31 cellular contexts compared by ENCODE assay signal in the genomic region with DNA sequence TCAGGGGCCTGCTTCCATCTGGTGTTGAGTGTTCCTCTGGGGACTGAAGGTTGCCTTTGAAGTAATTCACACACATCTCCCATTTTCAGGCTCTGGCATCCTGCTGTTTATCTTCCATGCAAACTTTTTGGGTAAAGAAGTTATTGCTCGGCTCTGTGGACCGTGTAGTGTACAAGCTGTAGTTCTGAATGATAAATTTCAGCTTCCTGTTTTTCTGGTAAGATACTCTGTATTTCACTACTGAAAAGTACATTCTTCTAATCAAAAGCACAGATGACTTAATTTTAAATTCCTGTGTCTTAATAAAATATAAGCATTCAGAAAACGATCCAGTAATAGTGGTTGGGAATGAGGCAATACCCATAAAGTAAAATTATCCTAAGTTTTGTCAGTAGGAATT. TPM values are rescaled to one million over a fixed set of nuclear protein-coding genes. Genes with fewer than 3 reads are reported as not detected.
A peak's percentile ranks its signal among the peaks of the same experiment; 100 is the strongest.
DNase-seq lines count a peak whose midpoint lies in the region; ATAC-seq and TF ChIP-seq lines count a peak whose summit lies in the region.
"Had no signal": no experiment of that assay in that cellular context is flagged by ENCODE, and none has a peak within 500 bp of the region (broad histone marks: within the 10 kb centered on the region; RNA-seq: fewer than 3 reads in every experiment).

No MANE protein-coding gene starts in this region.

- no peak overlapping the region for H2AK5ac ChIP-seq in mesenchymal stem cell (ENCODE audit: low read length, severe bottlenecking)

- H3K14ac ChIP-seq in mesenchymal stem cell (ENCODE audit: low read length in 2 of 2) = no peak overlapping the region

- POLR2A ChIA-PET in CD4-positive, alpha-beta memory T cell (lab: Charles Lee; ENCODE audit: partially characterized antibody) = no interaction called here

- H3K27me3 ChIP-seq in mesenchymal stem cell (ENCODE audit: control insufficient read depth in 1 of 2, insufficient read depth in 1 of 2, low read length in 2 of 2) = no peaks in the 10 kb centered on the region
- H3K27me3 ChIP-seq in CD4-positive, alpha-beta memory T cell (ENCODE audit: insufficient read depth, low read length) = no peaks in the 10 kb centered on the region
- H3K27me3 ChIP-seq: BE2C, brain microvascular endothelial cell, gastrocnemius medialis, right lobe of liver had no signal

- no peaks in the 10 kb centered on the region for H3K4me1 Mint-ChIP-seq in natural killer cell
- peaks cover 0 to 7% of the 10 kb centered on the region in 2 donors for H3K4me1 Mint-ChIP-seq in natural killer cell treated with Interleukin-12 subunit alpha and Interleukin-12 subunit beta and Interleukin-15 and Interleukin-18, amount 100 ng/mL, for 72 hours (ENCODE audit: low read depth in 2 of 2)
- H3K4me1 Mint-ChIP-seq in activated naive CD8-positive, alpha-beta T cell treated with anti-CD3 and anti-CD28 coated beads for 36 hours = peaks cover 2% of the 10 kb centered on the region
- H3K4me1 Mint-ChIP-seq in stimulated activated naive B cell treated with anti-CD40 and anti-IgM and Interleukin-4, amounts not matched to agents 10 μg/mL and 1 μg/mL and 100 μg/mL, for 72 hours = peaks cover 5 to 16% of the 10 kb centered on the region in 2 donors
- H3K4me1 Mint-ChIP-seq in CD4-positive, alpha-beta memory T cell = peaks cover 0 to 7% (median 1%) of the 10 kb centered on the region in 4 donors

- H3K27ac ChIP-seq in mesenchymal stem cell (ENCODE audit: low read length, poor library complexity, severe bottlenecking) = peak overlapping the region; percentile 21
- no peak overlapping the region for H3K27ac ChIP-seq in CD4-positive, alpha-beta memory T cell (ENCODE audit: low read depth, low read length)
- H3K27ac ChIP-seq: brain microvascular endothelial cell, gastrocnemius medialis, GM23248, prostate gland, right lobe of liver had no signal

- no peak overlapping the region for H4K91ac ChIP-seq in mesenchymal stem cell (ENCODE audit: low read length)

- no peak overlapping the region for H3K4ac ChIP-seq in mesenchymal stem cell (ENCODE audit: low read depth in 1 of 2, low read length in 2 of 2)

- H3K4me3 Mint-ChIP-seq in natural killer cell = no peak overlapping the region
- no peak overlapping the region for H3K4me3 Mint-ChIP-seq in natural killer cell treated with Interleukin-12 subunit alpha and Interleukin-12 subunit beta and Interleukin-15 and Interleukin-18, amount 100 ng/mL, for 72 hours
- H3K4me3 Mint-ChIP-seq in activated naive CD8-positive, alpha-beta T cell treated with anti-CD3 and anti-CD28 coated beads for 36 hours = no peak overlapping the region
- H3K4me3 Mint-ChIP-seq in stimulated activated naive B cell treated with anti-CD40 and anti-IgM and Interleukin-4, amounts not matched to agents 10 μg/mL and 1 μg/mL and 100 μg/mL, for 72 hours = no peak overlapping the region
- no peak overlapping the region for H3K4me3 Mint-ChIP-seq in CD4-positive, alpha-beta memory T cell
- H3K4me3 Mint-ChIP-seq: type B pancreatic cell, WTC11 had no signal

- no peak for ATAC-seq in natural killer cell
- ATAC-seq in natural killer cell treated with Interleukin-12 subunit alpha and Interleukin-12 subunit beta and Interleukin-15 and Interleukin-18, amount 100 ng/mL, for 72 hours = no peak
- peak; percentile 44 to 64 for ATAC-seq in stimulated activated naive B cell treated with anti-CD40 and anti-IgM and Interleukin-4, amounts not matched to agents 10 μg/mL and 1 μg/mL and 100 μg/mL, for 72 hours (replicated peaks)
- ATAC-seq in left lobe of liver = no peak
- ATAC-seq: gastrocnemius medialis, left colon, right lobe of liver, WTC11 had no signal

- peaks cover 20% of the 10 kb centered on the region for H3K79me1 ChIP-seq in mesenchymal stem cell (replicated peaks; ENCODE audit: low read length, poor library complexity, severe bottlenecking)

- H3K27ac Mint-ChIP-seq in natural killer cell = peak overlapping the region; percentile 47 to 69
- no peak overlapping the region for H3K27ac Mint-ChIP-seq in natural killer cell treated with Interleukin-12 subunit alpha and Interleukin-12 subunit beta and Interleukin-15 and Interleukin-18, amount 100 ng/mL, for 72 hours
- peak overlapping the region; percentile 72 for H3K27ac Mint-ChIP-seq in activated naive CD8-positive, alpha-beta T cell treated with anti-CD3 and anti-CD28 coated beads for 36 hours
- H3K27ac Mint-ChIP-seq in stimulated activated naive B cell treated with anti-CD40 and anti-IgM and Interleukin-4, amounts not matched to agents 10 μg/mL and 1 μg/mL and 100 μg/mL, for 72 hours = peak overlapping the region; percentile 75
- peak overlapping the region in 3 of 7 donors; percentile 3 to 65 (median 53) for H3K27ac Mint-ChIP-seq in CD4-positive, alpha-beta memory T cell
- H3K27ac Mint-ChIP-seq: type B pancreatic cell, WTC11 had no signal

- H3K4me2 ChIP-seq in mesenchymal stem cell (ENCODE audit: low read length, poor library complexity, severe bottlenecking) = no peak overlapping the region

- H3K9ac ChIP-seq in mesenchymal stem cell (ENCODE audit: low read length) = no peak overlapping the region
- H3K9ac ChIP-seq: GM23248 had no signal

- H3K36me3 Mint-ChIP-seq in natural killer cell = peaks cover 10% of the 10 kb centered on the region
- peaks cover 27% of the 10 kb centered on the region for H3K36me3 Mint-ChIP-seq in natural killer cell treated with Interleukin-12 subunit alpha and Interleukin-12 subunit beta and Interleukin-15 and Interleukin-18, amount 100 ng/mL, for 72 hours
- peaks cover 30% of the 10 kb centered on the region for H3K36me3 Mint-ChIP-seq in activated naive CD8-positive, alpha-beta T cell treated with anti-CD3 and anti-CD28 coated beads for 36 hours
- H3K36me3 Mint-ChIP-seq in stimulated activated naive B cell treated with anti-CD40 and anti-IgM and Interleukin-4, amounts not matched to agents 10 μg/mL and 1 μg/mL and 100 μg/mL, for 72 hours = peaks cover 48 to 59% of the 10 kb centered on the region in 2 donors
- H3K36me3 Mint-ChIP-seq in CD4-positive, alpha-beta memory T cell = peaks cover 60 to 85% of the 10 kb centered on the region in 2 donors

- intact Hi-C loops in natural killer cell (cut with micrococcal nuclease) = no loop called here
- intact Hi-C loops in CD4-positive, alpha-beta memory T cell (cut with micrococcal nuclease) = no loop called here

- H3K36me3 ChIP-seq in mesenchymal stem cell (ENCODE audit: control insufficient read depth in 1 of 2, insufficient read depth in 2 of 2, low read depth in 1 of 2, low read length in 2 of 2) = peaks cover 52 to 99% of the 10 kb centered on the region in 2 experiments
- H3K36me3 ChIP-seq in CD4-positive, alpha-beta memory T cell (ENCODE audit: insufficient read depth, low read length) = peaks cover 83% of the 10 kb centered on the region

- H3K4me1 ChIP-seq in mesenchymal stem cell (ENCODE audit: control insufficient read depth, insufficient read depth, low read depth, low read length) = peaks cover 2% of the 10 kb centered on the region
- H3K4me1 ChIP-seq in CD4-positive, alpha-beta memory T cell (ENCODE audit: insufficient read depth, low read length) = no peaks in the 10 kb centered on the region
- H3K4me1 ChIP-seq: gastrocnemius medialis, prostate gland, right lobe of liver had no signal

- CTCF ChIA-PET in CD4-positive, alpha-beta memory T cell (lab: Charles Lee; ENCODE audit: partially characterized antibody) = no interaction called here

- no peak overlapping the region for H2AFZ ChIP-seq in mesenchymal stem cell (ENCODE audit: low read depth, low read length)
- H2AFZ ChIP-seq: GM23248 had no signal

- H3K27me3 Mint-ChIP-seq in natural killer cell (ENCODE audit: low read depth in 2 of 2) = no peaks in the 10 kb centered on the region
- no peaks in the 10 kb centered on the region for H3K27me3 Mint-ChIP-seq in natural killer cell treated with Interleukin-12 subunit alpha and Interleukin-12 subunit beta and Interleukin-15 and Interleukin-18, amount 100 ng/mL, for 72 hours
- H3K27me3 Mint-ChIP-seq in activated naive CD8-positive, alpha-beta T cell treated with anti-CD3 and anti-CD28 coated beads for 36 hours = no peaks in the 10 kb centered on the region
- H3K27me3 Mint-ChIP-seq in stimulated activated naive B cell treated with anti-CD40 and anti-IgM and Interleukin-4, amounts not matched to agents 10 μg/mL and 1 μg/mL and 100 μg/mL, for 72 hours = no peaks in the 10 kb centered on the region
- H3K27me3 Mint-ChIP-seq in CD4-positive, alpha-beta memory T cell = no peaks in the 10 kb centered on the region
- H3K27me3 Mint-ChIP-seq: type B pancreatic cell had no signal

- no peak overlapping the region for H2BK15ac ChIP-seq in mesenchymal stem cell (ENCODE audit: low read depth, poor library complexity, severe bottlenecking)

- H3K18ac ChIP-seq in mesenchymal stem cell (ENCODE audit: low read depth in 1 of 2, low read length in 2 of 2) = no peak overlapping the region

- TF ChIP-seq CTCF in natural killer cell (IDR thresholded peaks at IDR 0.05) = no peak

- H3K9me3 Mint-ChIP-seq in natural killer cell = no peaks in the 10 kb centered on the region
- no peaks in the 10 kb centered on the region for H3K9me3 Mint-ChIP-seq in natural killer cell treated with Interleukin-12 subunit alpha and Interleukin-12 subunit beta and Interleukin-15 and Interleukin-18, amount 100 ng/mL, for 72 hours
- no peaks in the 10 kb centered on the region for H3K9me3 Mint-ChIP-seq in activated naive CD8-positive, alpha-beta T cell treated with anti-CD3 and anti-CD28 coated beads for 36 hours
- H3K9me3 Mint-ChIP-seq in stimulated activated naive B cell treated with anti-CD40 and anti-IgM and Interleukin-4, amounts not matched to agents 10 μg/mL and 1 μg/mL and 100 μg/mL, for 72 hours = no peaks in the 10 kb centered on the region
- peaks cover 0 to 2% (median 0%) of the 10 kb centered on the region in 8 donors for H3K9me3 Mint-ChIP-seq in CD4-positive, alpha-beta memory T cell
- H3K9me3 Mint-ChIP-seq: type B pancreatic cell, WTC11 had no signal

- DNase-seq in natural killer cell (no peak), mesenchymal stem cell (no peak), DMS53 (lab: John Stamatoyannopoulos, UW) (no peak), left lobe of liver (ENCODE audit: low spot score) (no peak)
- no peak for DNase-seq in natural killer cell treated with Interleukin-12 subunit alpha and Interleukin-12 subunit beta and Interleukin-15 and Interleukin-18, amount 100 ng/mL, for 72 hours (ENCODE audit: low spot score)
- no peak for DNase-seq in activated naive CD8-positive, alpha-beta T cell treated with anti-CD3 and anti-CD28 coated beads for 36 hours
- DNase-seq in stimulated activated naive B cell treated with anti-CD40 and anti-IgM and Interleukin-4, amounts not matched to agents 10 μg/mL and 1 μg/mL and 100 μg/mL, for 72 hours = no peak
- DNase-seq in CD4-positive, alpha-beta memory T cell = no peak
- DNase-seq: activated effector memory CD4-positive, alpha-beta T cell treated with anti-CD3 and anti-CD28 coated beads, Interleukin-2, amount 50 U/mL, for 16 hours; amniotic stem cell; brain microvascular endothelial cell; DMS79; gastrocnemius medialis; GM23248; left colon; mammary epithelial cell; MV-4-11; NCI-H1436 treated with DMSO at 0.1 percent for 48 hours; NCI-H226; NCI-H526 treated with DMSO at 0.1 percent for 48 hours; NK-92 treated with Interleukin-12 subunit alpha and Interleukin-12 subunit beta, amount 100 ng/mL, for 24 hours; nucleus accumbens; right lobe of liver; stimulated activated CD4-positive, alpha-beta T cell treated with anti-CD3 and anti-CD28 coated beads, Interleukin-12 subunit alpha, Interleukin-12 subunit beta, amount 100 ng/mL, for 4 hours; stimulated activated CD4-positive, alpha-beta T cell treated with anti-CD3 and anti-CD28 coated beads, Interleukin-4, amount 100 ng/mL, for 1 hour; substantia nigra; T-helper 1 cell had no signal

- no peaks in the 10 kb centered on the region for H3K9me3 ChIP-seq in mesenchymal stem cell (ENCODE audit: control insufficient read depth, low read length)
- H3K9me3 ChIP-seq in CD4-positive, alpha-beta memory T cell (ENCODE audit: control insufficient read depth in 1 of 2, low read length in 2 of 2) = no peaks in the 10 kb centered on the region
- H3K9me3 ChIP-seq: BE2C, gastrocnemius medialis, prostate gland, right lobe of liver had no signal

- no CpG with 5 or more reads among the region's 3 CpGs for WGBS in mesenchymal stem cell

- no peak overlapping the region for H4K8ac ChIP-seq in mesenchymal stem cell (ENCODE audit: low read length)

- H2BK5ac ChIP-seq in mesenchymal stem cell (ENCODE audit: low read depth, low read length, poor library complexity, severe bottlenecking) = no peak overlapping the region

- H2BK12ac ChIP-seq in mesenchymal stem cell (ENCODE audit: low read length in 2 of 2) = no peak overlapping the region

- no peak overlapping the region for H3K23ac ChIP-seq in mesenchymal stem cell (ENCODE audit: low read length in 2 of 2)

- no peak overlapping the region for H3K4me3 ChIP-seq in mesenchymal stem cell (ENCODE audit: insufficient read depth in 1 of 2, low read depth in 1 of 2, low read length in 2 of 2)
- no peak overlapping the region for H3K4me3 ChIP-seq in CD4-positive, alpha-beta memory T cell (ENCODE audit: low read length in 2 of 2)
- H3K4me3 ChIP-seq: gastrocnemius medialis, GM23248, prostate gland, right lobe of liver had no signal

- H2BK120ac ChIP-seq in mesenchymal stem cell (ENCODE audit: low read depth, low read length) = no peak overlapping the region

RNA-seq across cellular contexts. Expression of a gene that starts 36.7 kb away (rescaled TPM):
- total RNA-seq in natural killer cell (10 to 100 TPM; 54.2 to 64.7 (median 59.8) TPM), left lobe of liver (9.9 TPM)
- total RNA-seq in natural killer cell treated with Interleukin-12 subunit alpha and Interleukin-12 subunit beta and Interleukin-15 and Interleukin-18, amount 100 ng/mL, for 72 hours = 10 to 100 TPM; 33.4 to 39.0 TPM
- 10 to 100 TPM; 27.6 to 31.3 TPM for total RNA-seq in activated naive CD8-positive, alpha-beta T cell treated with anti-CD3 and anti-CD28 coated beads for 36 hours
- polyA plus RNA-seq in mesenchymal stem cell (2013, experiment 1 of 2) = 41.4 TPM
- 40.2 TPM for polyA plus RNA-seq in mesenchymal stem cell (2013, experiment 2 of 2)
- total RNA-seq in CD4-positive, alpha-beta memory T cell = 100 to 1,000 TPM; 131 to 136 TPM
- polyA plus RNA-seq in CD4-positive, alpha-beta memory T cell = 10 to 100 TPM in 1 of 2 donors, 1 to 10 TPM in 1; 5.6 to 24.5 TPM

Comparison
In these comparisons a context has a peak if more than half of its experiments do, and no peak if none do; other contexts are left out.
1. H3K27ac Mint-ChIP-seq: peak in natural killer cell (2 of 2), activated naive CD8-positive, alpha-beta T cell treated with anti-CD3 and anti-CD28 coated beads for 36 hours (single experiment) and stimulated activated naive B cell treated with anti-CD40 and anti-IgM and Interleukin-4, amounts not matched to agents 10 μg/mL and 1 μg/mL and 100 μg/mL, for 72 hours (single experiment); none in natural killer cell treated with Interleukin-12 subunit alpha and Interleukin-12 subunit beta and Interleukin-15 and Interleukin-18, amount 100 ng/mL, for 72 hours (0 of 2).
2. ATAC-seq: peak in stimulated activated naive B cell treated with anti-CD40 and anti-IgM and Interleukin-4, amounts not matched to agents 10 μg/mL and 1 μg/mL and 100 μg/mL, for 72 hours (2 of 2); none in natural killer cell (0 of 3), natural killer cell treated with Interleukin-12 subunit alpha and Interleukin-12 subunit beta and Interleukin-15 and Interleukin-18, amount 100 ng/mL, for 72 hours (0 of 2) and left lobe of liver (single experiment).